In the genomic region with DNA sequence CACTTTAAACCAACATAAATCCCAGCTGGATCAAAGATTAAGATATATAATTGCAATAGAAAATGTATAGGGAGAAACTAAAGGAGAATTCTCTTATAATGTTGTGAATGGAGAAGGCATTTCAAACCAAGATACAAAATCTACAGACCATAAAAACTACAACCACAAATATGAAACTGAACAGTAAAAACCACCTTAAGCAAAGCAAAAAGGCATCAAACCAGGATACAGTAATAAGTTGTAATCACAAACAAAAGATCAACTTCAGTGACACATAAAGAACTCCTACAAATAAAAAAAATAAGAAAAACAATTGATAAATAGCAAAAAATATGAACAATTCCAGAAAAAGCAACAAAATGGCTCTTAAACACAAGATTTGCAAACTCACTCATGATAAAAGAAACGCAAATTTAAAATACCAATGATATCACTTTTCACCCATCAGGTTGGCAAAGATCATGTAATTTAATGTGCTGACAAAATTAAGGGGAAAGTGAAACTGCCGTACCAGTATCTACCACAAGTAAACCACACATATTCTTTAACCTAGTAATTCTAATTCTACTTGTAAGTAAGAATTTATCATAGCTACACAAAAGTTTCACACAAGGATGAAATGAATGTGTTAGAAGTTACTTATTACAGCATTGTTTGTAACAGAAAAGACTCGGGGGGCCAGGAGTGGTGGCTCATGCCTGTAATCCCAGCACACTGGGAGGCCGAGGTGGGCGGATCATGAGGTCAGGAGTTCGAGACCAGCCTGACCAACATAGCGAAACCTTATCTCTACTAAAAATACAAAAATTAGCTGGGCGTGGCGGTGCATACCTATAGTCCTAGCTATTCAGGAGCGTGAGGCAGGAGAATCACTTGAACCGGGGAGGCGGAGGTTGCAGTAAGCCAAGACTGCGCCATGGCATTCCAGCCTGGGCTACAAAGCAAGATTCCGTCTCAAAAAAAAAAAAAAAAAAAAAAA, we compare ENCODE assay signal across 1 cellular context.
TF ChIP-seq lines count a peak whose summit lies in the region.

No MANE protein-coding gene starts in this region.

TF ChIP-seq in K562, 482 proteins besides CTCF, POLR2A, EP300 and RAD21:
- TF ChIP-seq CHD7 (IDR thresholded peaks at IDR 0.05; ENCODE audit: low read depth, low read length) (no peak), EGR1 (conservative IDR thresholded peaks at IDR 0.05) (peak; percentile 64), TCF7 (IDR thresholded peaks at IDR 0.05; ENCODE audit: borderline replicate concordance) (no peak), ZC3H11A (IDR thresholded peaks at IDR 0.05; ENCODE audit: low read depth, low read length) (no peak), ZNF75A (CRISPR knock-in tag; IDR thresholded peaks at IDR 0.05) (no peak), CBFA2T3 (IDR thresholded peaks at IDR 0.05) (peak; percentile 16; the same call in 1 of the 2 replicates), MIER1 (IDR thresholded peaks at IDR 0.05; ENCODE audit: low read depth) (0 out of 2 replicates have a peak, but pooled peaks have one; percentile 34), HDAC1 (IDR thresholded peaks at IDR 0.05) (no peak), KDM5B (IDR thresholded peaks at IDR 0.05; ENCODE audit: insufficient replicate concordance, low read depth, low read length) (no peak)
- TF ChIP-seq, protein P1, sequence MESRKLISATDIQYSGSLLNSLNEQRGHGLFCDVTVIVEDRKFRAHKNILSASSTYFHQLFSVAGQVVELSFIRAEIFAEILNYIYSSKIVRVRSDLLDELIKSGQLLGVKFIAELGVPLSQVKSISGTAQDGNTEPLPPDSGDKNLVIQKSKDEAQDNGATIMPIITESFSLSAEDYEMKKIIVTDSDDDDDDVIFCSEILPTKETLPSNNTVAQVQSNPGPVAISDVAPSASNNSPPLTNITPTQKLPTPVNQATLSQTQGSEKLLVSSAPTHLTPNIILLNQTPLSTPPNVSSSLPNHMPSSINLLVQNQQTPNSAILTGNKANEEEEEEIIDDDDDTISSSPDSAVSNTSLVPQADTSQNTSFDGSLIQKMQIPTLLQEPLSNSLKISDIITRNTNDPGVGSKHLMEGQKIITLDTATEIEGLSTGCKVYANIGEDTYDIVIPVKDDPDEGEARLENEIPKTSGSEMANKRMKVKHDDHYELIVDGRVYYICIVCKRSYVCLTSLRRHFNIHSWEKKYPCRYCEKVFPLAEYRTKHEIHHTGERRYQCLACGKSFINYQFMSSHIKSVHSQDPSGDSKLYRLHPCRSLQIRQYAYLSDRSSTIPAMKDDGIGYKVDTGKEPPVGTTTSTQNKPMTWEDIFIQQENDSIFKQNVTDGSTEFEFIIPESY (CRISPR knock-in tag; IDR thresholded peaks at IDR 0.05): 0 out of 2 replicates have a peak, but pooled peaks have one; percentile 17
